ENCODE assay signal across 8 cellular contexts in the genomic region with DNA sequence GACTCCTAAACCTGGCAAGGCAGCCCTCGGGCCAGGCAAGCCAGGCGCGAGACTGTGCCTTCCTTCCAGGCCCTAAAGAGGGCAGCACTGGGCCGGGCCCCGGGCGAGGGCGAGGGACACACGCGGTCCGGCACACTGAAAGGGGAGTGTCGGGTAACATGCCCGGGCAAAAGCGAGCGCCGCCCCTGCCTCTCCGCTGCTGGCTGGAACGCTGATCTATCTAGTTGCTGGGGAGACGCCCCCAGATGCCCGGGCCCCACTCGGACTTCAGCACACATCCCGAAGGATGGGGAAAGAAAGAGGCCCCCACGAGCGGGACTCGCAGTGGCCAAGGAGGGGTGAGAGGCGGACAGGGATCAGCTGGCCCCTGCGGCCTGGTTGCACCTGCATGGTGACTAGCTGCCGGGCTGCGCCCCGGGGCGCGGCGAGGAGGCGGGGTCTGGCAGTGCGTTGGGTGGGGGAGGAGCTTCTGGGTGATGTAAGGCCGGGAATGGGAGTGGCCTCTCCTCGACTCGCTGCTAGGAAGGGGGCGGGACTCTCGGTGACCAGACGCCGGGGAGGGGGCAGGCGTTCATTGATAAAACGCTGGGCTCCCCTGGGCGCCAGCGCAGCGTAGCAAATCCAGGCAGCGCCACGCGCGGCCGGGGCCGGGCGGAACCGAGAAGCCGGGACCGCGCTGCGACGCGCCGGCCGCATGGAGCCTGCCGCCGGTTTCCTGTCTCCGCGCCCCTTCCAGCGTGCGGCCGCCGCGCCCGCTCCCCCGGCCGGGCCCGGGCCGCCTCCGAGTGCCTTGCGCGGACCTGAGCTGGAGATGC. TPM values are rescaled to one million over a fixed set of nuclear protein-coding genes. Genes with fewer than 3 reads are reported as not detected.
A peak's percentile ranks its signal among the peaks of the same experiment; 100 is the strongest.
DNase-seq lines count a peak whose midpoint lies in the region; ATAC-seq and TF ChIP-seq lines count a peak whose summit lies in the region.

PLK3 (plus strand) TSS at position 608 of the 815 bp plus-strand sequence; CDS start at position 695, 87 bp downstream.

- no peaks in the 10 kb centered on the region for H4K20me1 ChIP-seq in fibroblast of lung (ENCODE audit: control insufficient read depth, extremely low read depth, insufficient read depth, low read length)

- H3K4me1 Mint-ChIP-seq in activated T-helper 17 cell treated with anti-CD3 and anti-CD28 coated beads, Interleukin-2, amount 50 U/mL, for 72 hours: peaks cover 12% of the 10 kb centered on the region
- peaks cover 17 to 48% (median 45%) of the 10 kb centered on the region in 4 donors for H3K4me1 Mint-ChIP-seq in naive thymus-derived CD8-positive, alpha-beta T cell

- peak; percentile 83 for ATAC-seq in activated T-helper 17 cell treated with anti-CD3 and anti-CD28 coated beads, Interleukin-2, amount 50 U/mL, for 72 hours (replicated peaks)
- ATAC-seq in naive thymus-derived CD8-positive, alpha-beta T cell: peak; percentile 78 to 81

- CTCF ChIA-PET in RWPE1 (lab: Yijun Ruan, JAX): interaction anchor here (0.7 to 0.9 kb wide), 3 partner anchors 16 to 418 kb away, joined by 3 to 7 read pairs (median 3); no protein-coding TSS in a partner anchor

- peak within 1 kb of the TSS; percentile 91 for H3K27ac Mint-ChIP-seq in activated T-helper 17 cell treated with anti-CD3 and anti-CD28 coated beads, Interleukin-2, amount 50 U/mL, for 72 hours
- H3K27ac Mint-ChIP-seq in naive thymus-derived CD8-positive, alpha-beta T cell: peak within 1 kb of the TSS; percentile 89 to 99 (median 99)

- DNase-seq in ELR (ENCODE audit: low read depth) (peak; percentile 99), H4 (ENCODE audit: low spot score) (peak; percentile 97), LNCaP clone FGC (ENCODE audit: low read depth) (peak; percentile 90), RWPE1 (ENCODE audit: low spot score) (peak; percentile 93), fibroblast of lung (ENCODE audit: low read depth in 2 of 2) (peak; percentile 96 to 98)
- DNase-seq in naive thymus-derived CD8-positive, alpha-beta T cell: peak; percentile 97 to 99 (median 98)
- peak; percentile 95 to 99 (median 98) for DNase-seq in stimulated activated naive CD4-positive, alpha-beta T cell (lab: John Stamatoyannopoulos, UW)

- no peaks in the 10 kb centered on the region for H3K9me3 Mint-ChIP-seq in activated T-helper 17 cell treated with anti-CD3 and anti-CD28 coated beads, Interleukin-2, amount 50 U/mL, for 72 hours
- H3K9me3 Mint-ChIP-seq in naive thymus-derived CD8-positive, alpha-beta T cell: no peaks in the 10 kb centered on the region

- no peaks in the 10 kb centered on the region for H3K27me3 ChIP-seq in fibroblast of lung (ENCODE audit: control insufficient read depth, insufficient read depth, low read length)

- peak within 1 kb of the TSS; percentile 89 for H3K4me3 Mint-ChIP-seq in activated T-helper 17 cell treated with anti-CD3 and anti-CD28 coated beads, Interleukin-2, amount 50 U/mL, for 72 hours
- peak within 1 kb of the TSS; percentile 72 to 99 (median 97) for H3K4me3 Mint-ChIP-seq in naive thymus-derived CD8-positive, alpha-beta T cell

- H3K4me1 ChIP-seq in fibroblast of lung (ENCODE audit: control insufficient read depth, extremely low read depth, insufficient read depth, low read length): peaks cover 17% of the 10 kb centered on the region

- no peaks in the 10 kb centered on the region for H3K9me3 ChIP-seq in fibroblast of lung (ENCODE audit: control insufficient read depth, insufficient read depth, low read depth, low read length)

- H3K79me2 ChIP-seq in fibroblast of lung (ENCODE audit: control insufficient read depth, insufficient read depth, low read length): peaks cover 41% of the 10 kb centered on the region

- TF ChIP-seq CTCF in LNCaP clone FGC (IDR thresholded peaks at IDR 0.05; ENCODE audit: control insufficient read depth, extremely low read depth, insufficient read depth) (peak; percentile 93), RWPE1 (conservative IDR thresholded peaks at IDR 0.05; ENCODE audit: low read depth) (peak; percentile 96), fibroblast of lung (conservative IDR thresholded peaks at IDR 0.05 in 1 of 2, IDR thresholded peaks at IDR 0.05 in 1 of 2; ENCODE audit: low read depth in 1 of 2, low read length in 2 of 2) (peak; percentile 78 to 86)

- H3K27ac ChIP-seq in RWPE1: peak within 1 kb of the TSS; percentile 99
- peak within 1 kb of the TSS; percentile 92 for H3K27ac ChIP-seq in fibroblast of lung (ENCODE audit: insufficient read depth, low read length)

- POLR2A ChIA-PET in RWPE1 (lab: Yijun Ruan, JAX; ENCODE audit: low non-redundant PET): interaction anchor here (0.6 to 1.5 kb wide), 8 partner anchors 9 to 748 kb away, joined by 3 to 8 read pairs (median 4); partner anchors contain the start of gene RPS8
- POLR2A ChIA-PET in naive thymus-derived CD8-positive, alpha-beta T cell (lab: Charles Lee): interaction anchor here (0.6 to 16.4 kb wide), 28 partner anchors 9 to 889 kb away, joined by 3 to 590 read pairs (median 10); partner anchors contain the start of genes BEST4, BTBD19, CCDC163 and DYNLT4

- H3K36me3 Mint-ChIP-seq in activated T-helper 17 cell treated with anti-CD3 and anti-CD28 coated beads, Interleukin-2, amount 50 U/mL, for 72 hours (ENCODE audit: low read depth): peaks cover 44% of the 10 kb centered on the region
- H3K36me3 Mint-ChIP-seq in naive thymus-derived CD8-positive, alpha-beta T cell: peaks cover 4 to 27% (median 17%) of the 10 kb centered on the region in 3 donors

- H2AFZ ChIP-seq in fibroblast of lung (ENCODE audit: low read length): peak within 1 kb of the TSS; percentile 68

- H3K4me3 ChIP-seq in LNCaP clone FGC (ENCODE audit: low read depth, low read length) (peak within 1 kb of the TSS; percentile 61), fibroblast of lung (replicated peaks in 1 of 4; ENCODE audit: control extremely low read depth in 1 of 4, insufficient read depth in 1 of 4, low read depth in 3 of 4, low read length in 4 of 4) (peak within 1 kb of the TSS; percentile 66 to 98 (median 93))

- H3K4me2 ChIP-seq in fibroblast of lung (ENCODE audit: extremely low read depth, insufficient read depth, low read length): peak within 1 kb of the TSS; percentile 87

- peak within 1 kb of the TSS; percentile 95 for H3K9ac ChIP-seq in fibroblast of lung (ENCODE audit: insufficient read depth, low read length)

- no peaks in the 10 kb centered on the region for H3K27me3 Mint-ChIP-seq in activated T-helper 17 cell treated with anti-CD3 and anti-CD28 coated beads, Interleukin-2, amount 50 U/mL, for 72 hours
- H3K27me3 Mint-ChIP-seq in naive thymus-derived CD8-positive, alpha-beta T cell: no peaks in the 10 kb centered on the region

- peaks cover 25% of the 10 kb centered on the region for H3K36me3 ChIP-seq in fibroblast of lung (ENCODE audit: control insufficient read depth, insufficient read depth, low read length)

RNA-seq across cellular contexts. Expression of gene PLK3, which starts in this region (rescaled TPM):
- total RNA-seq in H4 (2014; rRNA removed; shearing (Covaris generic)): 1.3 and 4.6 TPM in 2 replicates
- total RNA-seq in activated T-helper 17 cell treated with anti-CD3 and anti-CD28 coated beads, Interleukin-2, amount 50 U/mL, for 72 hours: 10 to 100 TPM; 58.7 to 92.0 TPM
- 20.8 and 30.6 TPM in 2 replicates for total RNA-seq in fibroblast of lung
- polyA plus RNA-seq in fibroblast of lung: 12.2 and 22.6 TPM in 2 replicates
- polyA plus RNA-seq in fibroblast of lung (2012): 8.8 and 19.4 TPM in 2 replicates
- polyA minus RNA-seq in fibroblast of lung (ENCODE audit: low replicate concordance): 48.0 and 58.2 TPM in 2 replicates
- 100 to 1,000 TPM; 139 to 140 TPM for total RNA-seq in naive thymus-derived CD8-positive, alpha-beta T cell
- polyA plus RNA-seq in naive thymus-derived CD8-positive, alpha-beta T cell: 10 to 100 TPM; 14.3 to 36.0 (median 25.5) TPM

Comparison
In these comparisons a context has a peak if more than half of its experiments do, and no peak if none do; other contexts are left out.
1. Peak in every context shown above with its lines: DNase-seq, ATAC-seq, H3K4me3 ChIP-seq and H3K27ac ChIP-seq.